11 cellular contexts compared by ENCODE assay signal in genomic region chr2:97950329-97951154, GRCh38. TPM values are rescaled to one million over a fixed set of nuclear protein-coding genes. Genes with fewer than 3 reads are reported as not detected.
A peak's percentile ranks its signal among the peaks of the same experiment; 100 is the strongest.
DNase-seq lines count a peak whose midpoint lies in the region; ATAC-seq and TF ChIP-seq lines count a peak whose summit lies in the region.
"Had no signal": no experiment of that assay in that cellular context is flagged by ENCODE, and none has a peak within 500 bp of the region (broad histone marks: within the 10 kb centered on the region; RNA-seq: fewer than 3 reads in every experiment).

No MANE protein-coding gene starts in this region.

- H3K9me3 ChIP-seq in ascending aorta: no peaks in the 10 kb centered on the region

- H3K9me3 Mint-ChIP-seq in nephron progenitor cell: peaks cover 27% of the 10 kb centered on the region

- H3K27ac ChIP-seq in ascending aorta: peak overlapping the region in 1 of 2 donors; percentile 3
- H3K27ac ChIP-seq: BLaER1 treated with 17β-estradiol and CSF1 and Interleukin-3, amounts not matched to agents 10 nM and 100 nM had no signal

- H3K36me3 ChIP-seq in kidney epithelial cell (ENCODE audit: control insufficient read depth, insufficient read depth, low read length) (no peaks in the 10 kb centered on the region), ascending aorta (no peaks in the 10 kb centered on the region)

- peaks cover 0 to 4% of the 10 kb centered on the region in 2 donors for H3K4me1 ChIP-seq in ascending aorta

- intact Hi-C loops in ascending aorta (cut with DNase I): no loop called here

- no peak for ATAC-seq in HG03175 (IDR thresholded peaks at IDR 0.05; ENCODE audit: unreplicated experiment)

- H3K4me3 Mint-ChIP-seq in nephron progenitor cell: no peak overlapping the region

- peaks cover 36% of the 10 kb centered on the region for H3K36me3 Mint-ChIP-seq in nephron progenitor cell (ENCODE audit: low read depth)

- H3K27me3 ChIP-seq in kidney epithelial cell (ENCODE audit: control insufficient read depth, insufficient read depth, low read length) (no peaks in the 10 kb centered on the region), ascending aorta (no peaks in the 10 kb centered on the region)
- H3K27me3 ChIP-seq: BLaER1 treated with 17β-estradiol and CSF1 and Interleukin-3, amounts not matched to agents 10 nM and 100 nM had no signal

- no peak overlapping the region for H3K4me3 ChIP-seq in kidney epithelial cell (ENCODE audit: low read depth, low read length)
- no peak overlapping the region for H3K4me3 ChIP-seq in ascending aorta
- H3K4me3 ChIP-seq: BLaER1 treated with 17β-estradiol and CSF1 and Interleukin-3, amounts not matched to agents 10 nM and 100 nM; GM12878 had no signal

- TF ChIP-seq CTCF in kidney epithelial cell (IDR thresholded peaks at IDR 0.05; ENCODE audit: insufficient read depth, low read length, poor library complexity, severe bottlenecking) (no peak), nephron progenitor cell (IDR thresholded peaks at IDR 0.05) (no peak), ascending aorta (IDR thresholded peaks at IDR 0.05) (no peak)

- no peaks in the 10 kb centered on the region for H3K27me3 Mint-ChIP-seq in nephron progenitor cell (ENCODE audit: low read depth, poor library complexity)

- H3K27ac Mint-ChIP-seq in nephron progenitor cell: no peak overlapping the region

- H3K4me1 Mint-ChIP-seq in nephron progenitor cell: no peaks in the 10 kb centered on the region

- DNase-seq in A172 (ENCODE audit: low spot score) (peak; percentile 73), H4 (ENCODE audit: low spot score) (peak; percentile 34), amniotic stem cell (lab: John Stamatoyannopoulos, UW) (peak; percentile 56), kidney epithelial cell (ENCODE audit: low read depth) (peak; percentile 85), erythroblast (lab: John Stamatoyannopoulos, UW) (no peak), nephron progenitor cell (no peak), ascending aorta (ENCODE audit: low spot score in 2 of 2) (no peak)
- DNase-seq: activated naive CD4-positive, alpha-beta T cell had no signal

- no peak for TF ChIP-seq POLR2A in erythroblast (IDR thresholded peaks at IDR 0.05; ENCODE audit: low read length)

RNA-seq across cellular contexts. Expression of gene TMEM131, which starts 45.2 kb away (rescaled TPM):
- 13.6 and 21.9 TPM in 2 replicates for total RNA-seq in A172 (2014; rRNA removed; shearing (Covaris generic))
- 9.7 and 12.3 TPM in 2 replicates for total RNA-seq in H4 (2014; rRNA removed; shearing (Covaris generic))
- total RNA-seq in kidney epithelial cell (16.4 and 16.8 TPM in 2 replicates), ascending aorta (20.0 TPM)

Comparison
In these comparisons a context has a peak if more than half of its experiments do, and no peak if none do; other contexts are left out.
1. DNase-seq: peak in A172 (single experiment), H4 (single experiment), amniotic stem cell (single experiment) and kidney epithelial cell (single experiment); none in erythroblast (0 of 2), nephron progenitor cell (single experiment) and ascending aorta (0 of 2).